ENCODE assay signal across 7 cellular contexts in the genomic region with DNA sequence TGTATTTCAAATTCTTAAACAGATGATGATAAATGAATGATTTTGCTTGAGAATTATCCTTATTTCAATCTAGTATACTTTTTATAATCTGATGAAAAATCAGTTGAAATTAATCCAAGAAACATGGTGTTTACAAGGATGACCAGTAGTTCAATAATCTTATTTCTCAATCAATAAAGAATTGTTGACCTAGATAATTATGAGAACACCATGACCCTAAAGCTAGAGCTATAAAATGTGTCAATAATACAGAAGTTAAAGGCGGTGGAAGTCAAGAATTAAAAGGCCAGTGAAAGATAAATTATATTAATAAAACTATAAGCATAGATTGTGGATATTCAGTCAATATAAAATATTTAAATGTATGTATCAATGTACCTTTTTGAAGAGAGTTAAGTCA.
"Had no signal": no experiment of that assay in that cellular context is flagged by ENCODE, and none has a peak within 500 bp of the region (broad histone marks: within the 10 kb centered on the region; RNA-seq: fewer than 3 reads in every experiment).

No MANE protein-coding gene starts in this region.

- DNase-seq: IMR-90, KBM-7, KG1 had no signal

- H3K27ac Mint-ChIP-seq: IgD-negative memory B cell had no signal

- H3K4me3 Mint-ChIP-seq: IgD-negative memory B cell had no signal

- H3K4me3 ChIP-seq: K562 had no signal

- H3K27ac ChIP-seq: HL-60 had no signal

- H3K36me3 Mint-ChIP-seq: IgD-negative memory B cell had no signal

- ATAC-seq: HepG2, K562 had no signal

- H3K27me3 Mint-ChIP-seq: IgD-negative memory B cell had no signal
